In genomic region chrX:95716841-95717240, GRCh38 we compare ENCODE assay signal across 35 cellular contexts.
"Had no signal": no experiment of that assay in that cellular context is flagged by ENCODE, and none has a peak within 500 bp of the region (broad histone marks: within the 10 kb centered on the region; RNA-seq: fewer than 3 reads in every experiment).

No MANE protein-coding gene starts in this region.

- H3K27ac ChIP-seq: KMS-11 had no signal

- H3K4me2 ChIP-seq: KMS-11 had no signal

- H3K9ac ChIP-seq: KMS-11 had no signal

- H3K36me3 ChIP-seq: MG63 had no signal

- DNase-seq: Karpas-422, Kasumi-1, KG1, MG63, MM.1S, MV-4-11, NCI-H1048, NCI-H1092, NCI-H1092 treated with DMSO at 0.1 percent for 48 hours, NCI-H1105, NCI-H1105 treated with DMSO at 0.1 percent for 48 hours, NCI-H1417, NCI-H1417 treated with DMSO at 0.1 percent for 48 hours, NCI-H1436, NCI-H1436 treated with DMSO at 0.1 percent for 48 hours, NCI-H146, NCI-H1694, NCI-H1694 treated with DMSO at 0.1 percent for 48 hours, NCI-H187, NCI-H187 treated with DMSO at 0.1 percent for 48 hours, NCI-H1930, NCI-H2029, NCI-H2029 treated with DMSO at 0.1 percent for 48 hours, NCI-H2081, NCI-H2081 treated with DMSO at 0.1 percent for 48 hours, NCI-H2107, NCI-H2171, NCI-H2171 treated with DMSO at 0.1 percent for 48 hours, NCI-H2227 treated with DMSO at 0.1 percent for 48 hours, NCI-H226, NCI-H345, NCI-H446, NCI-H446 treated with DMSO at 0.1 percent for 48 hours, NCI-H510A had no signal

- H3K4me3 ChIP-seq: MG63 had no signal

- H3K27me3 ChIP-seq: MG63 had no signal

- H3K9me3 ChIP-seq: MG63 had no signal
